10 cellular contexts compared by ENCODE assay signal in genomic region chr10:61628875-61629513, GRCh38. TPM values are rescaled to one million over a fixed set of nuclear protein-coding genes. Genes with fewer than 3 reads are reported as not detected.
DNase-seq lines count a peak whose midpoint lies in the region; ATAC-seq, FAIRE-seq and TF ChIP-seq lines count a peak whose summit lies in the region.
"Had no signal": no experiment of that assay in that cellular context is flagged by ENCODE, and none has a peak within 500 bp of the region (broad histone marks: within the 10 kb centered on the region; RNA-seq: fewer than 3 reads in every experiment).

No MANE protein-coding gene starts in this region.

- peak; percentile 89 for FAIRE-seq in HTR-8/SVneo (lab: Jason Lieb, UNC)
- no peak for FAIRE-seq in bronchial epithelial cell (lab: Jason Lieb, UNC)
- FAIRE-seq in small intestine (lab: Jason Lieb, UNC), result no peak

- TF ChIP-seq POLR2A in upper lobe of left lung (IDR thresholded peaks at IDR 0.05), result no peak

- peak; percentile 60 for DNase-seq in HTR-8/SVneo (ENCODE audit: insufficient read length, low spot score)
- DNase-seq in bronchial epithelial cell (ENCODE audit: low read depth), result peak; percentile 99
- peak; percentile 90 for DNase-seq in kidney glomerular epithelial cell (lab: John Stamatoyannopoulos, UW)
- DNase-seq in upper lobe of left lung, result no peak
- DNase-seq in activated naive CD4-positive, alpha-beta T cell (lab: John Stamatoyannopoulos, UW), result no peak
- DNase-seq in activated CD4-positive, alpha-beta T cell treated with anti-CD3 and anti-CD28 coated beads, Interleukin-2, amount 50 U/mL, for 48 hours, result no peak
- no peak for DNase-seq in small intestine
- no peak for DNase-seq in GM19238 (ENCODE audit: insufficient read length, low spot score)

- 32 to 55% methylated on average over 4 of the region's 4 CpGs for WGBS in upper lobe of left lung, 2 donors
- 70 to 81% (median 79%) methylated on average over 4 of the region's 4 CpGs for WGBS in small intestine, 3 donors

- no peaks in the 10 kb centered on the region for H3K36me3 ChIP-seq in bronchial epithelial cell (ENCODE audit: control insufficient read depth, insufficient read depth, low read length)
- no peaks in the 10 kb centered on the region for H3K36me3 ChIP-seq in upper lobe of left lung
- no peaks in the 10 kb centered on the region for H3K36me3 ChIP-seq in small intestine (ENCODE audit: control insufficient read depth in 2 of 2, insufficient read depth in 2 of 2, low read length in 2 of 2)
- H3K36me3 ChIP-seq: HAP-1 had no signal

- peak in 1 of 4 donors; percentile 60 for TF ChIP-seq EP300 in upper lobe of left lung (IDR thresholded peaks at IDR 0.05)

- ATAC-seq in upper lobe of left lung (ENCODE audit: low FRiP score in 2 of 2), result peak; percentile 84 to 92
- ATAC-seq: natural killer cell treated with Interleukin-12 subunit alpha and Interleukin-12 subunit beta and Interleukin-15 and Interleukin-18, amount 100 ng/mL, for 72 hours had no signal

- peaks cover 0 to 9% (median 0%) of the 10 kb centered on the region in 4 donors for H3K4me1 ChIP-seq in upper lobe of left lung
- peaks cover 0 to 4% of the 10 kb centered on the region in 2 donors for H3K4me1 ChIP-seq in small intestine (ENCODE audit: control insufficient read depth in 2 of 2, insufficient read depth in 1 of 2, low read depth in 1 of 2, low read length in 1 of 2)

- no peaks in the 10 kb centered on the region for H3K27me3 ChIP-seq in bronchial epithelial cell (ENCODE audit: control insufficient read depth, insufficient read depth, low read length)
- H3K27me3 ChIP-seq in upper lobe of left lung, result no peaks in the 10 kb centered on the region
- H3K27me3 ChIP-seq in small intestine (ENCODE audit: control insufficient read depth in 2 of 2, insufficient read depth in 2 of 2, low read length in 2 of 2), result no peaks in the 10 kb centered on the region

- H3K9me3 ChIP-seq in upper lobe of left lung (no peaks in the 10 kb centered on the region), small intestine (ENCODE audit: control insufficient read depth, low read depth) (no peaks in the 10 kb centered on the region)
- H3K9me3 ChIP-seq: HAP-1 had no signal

- H3K4me3 ChIP-seq in bronchial epithelial cell (ENCODE audit: low read depth, low read length), result no peak overlapping the region
- H3K4me3 ChIP-seq in upper lobe of left lung, result no peak overlapping the region
- no peak overlapping the region for H3K4me3 ChIP-seq in small intestine (ENCODE audit: low read depth in 1 of 2, low read length in 2 of 2)
- H3K4me3 ChIP-seq: HAP-1 had no signal

- H3K27ac ChIP-seq in upper lobe of left lung (peak overlapping the region in 2 of 4 donors; percentile 11 to 46), small intestine (ENCODE audit: low read depth in 1 of 2, low read length in 1 of 2) (no peak overlapping the region)

- no peak for TF ChIP-seq CTCF in bronchial epithelial cell (IDR thresholded peaks at IDR 0.05; ENCODE audit: insufficient read depth, low read length, severe bottlenecking)
- no peak for TF ChIP-seq CTCF in upper lobe of left lung (IDR thresholded peaks at IDR 0.05)

RNA-seq across cellular contexts. Expression of gene CABCOCO1, which starts 33.7 kb away (rescaled TPM):
- not detected in 2 replicates for total RNA-seq in bronchial epithelial cell
- total RNA-seq in upper lobe of left lung, result 10 to 100 TPM in 1 of 6 donors, 1 to 10 TPM in 4, not detected in 1; 1.3 to 12.2 (median 2.3) TPM
- under 1 TPM in 1 of 3 donors, not detected in 2; 0.15 TPM for polyA plus RNA-seq in small intestine
- total RNA-seq: natural killer cell treated with Interleukin-12 subunit alpha and Interleukin-12 subunit beta and Interleukin-15 and Interleukin-18, amount 100 ng/mL, for 72 hours had no signal

Comparison
In these comparisons a context has a peak if more than half of its experiments do, and no peak if none do; other contexts are left out.
1. DNase-seq: peak in HTR-8/SVneo (single experiment), bronchial epithelial cell (single experiment) and kidney glomerular epithelial cell (single experiment); none in upper lobe of left lung (0 of 2), activated naive CD4-positive, alpha-beta T cell (0 of 4), activated CD4-positive, alpha-beta T cell treated with anti-CD3 and anti-CD28 coated beads, Interleukin-2, amount 50 U/mL, for 48 hours (0 of 2), small intestine (single experiment) and GM19238 (single experiment).